ENCODE assay signal across 2 cellular contexts in the genomic region with DNA sequence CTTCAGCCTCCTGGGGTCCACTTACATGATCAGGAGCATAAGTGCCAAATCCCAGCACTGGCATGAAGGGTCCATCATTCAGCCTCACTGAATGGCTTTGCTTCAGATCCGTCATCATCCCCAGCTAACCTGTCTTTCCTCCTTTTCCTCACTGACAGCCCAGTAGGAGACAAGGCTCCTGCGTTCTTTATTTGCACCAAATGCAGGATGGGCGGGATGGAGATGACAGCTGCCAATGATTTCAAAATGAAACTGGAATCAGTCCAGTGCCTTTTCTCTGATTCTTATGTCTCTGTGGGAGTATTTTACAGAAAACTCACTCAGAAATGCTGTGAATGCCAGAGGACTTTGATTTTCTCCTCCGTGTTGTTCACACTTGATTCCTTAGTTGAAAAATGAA.
TF ChIP-seq lines count a peak whose summit lies in the region.

AKR1C8 (minus strand) TSS at position 164 of the 400 bp plus-strand sequence; CDS start at position 118, 46 bp downstream.

TF ChIP-seq in HepG2, 621 proteins besides CTCF, POLR2A, EP300 and RAD21 (continues in another document):
- TF ChIP-seq ATRX (CRISPR knock-in tag; IDR thresholded peaks at IDR 0.05; ENCODE audit: borderline replicate concordance) = no peak
- no peak for TF ChIP-seq GATAD2A (CRISPR knock-in tag; IDR thresholded peaks at IDR 0.05)
- TF ChIP-seq SRSF4 (IDR thresholded peaks at IDR 0.05; ENCODE audit: low read depth, low read length, poor library complexity, severe bottlenecking) = no peak
- TF ChIP-seq PRPF4 (IDR thresholded peaks at IDR 0.05; ENCODE audit: low read depth, low read length, poor library complexity, severe bottlenecking) = no peak
- TF ChIP-seq, protein P1, sequence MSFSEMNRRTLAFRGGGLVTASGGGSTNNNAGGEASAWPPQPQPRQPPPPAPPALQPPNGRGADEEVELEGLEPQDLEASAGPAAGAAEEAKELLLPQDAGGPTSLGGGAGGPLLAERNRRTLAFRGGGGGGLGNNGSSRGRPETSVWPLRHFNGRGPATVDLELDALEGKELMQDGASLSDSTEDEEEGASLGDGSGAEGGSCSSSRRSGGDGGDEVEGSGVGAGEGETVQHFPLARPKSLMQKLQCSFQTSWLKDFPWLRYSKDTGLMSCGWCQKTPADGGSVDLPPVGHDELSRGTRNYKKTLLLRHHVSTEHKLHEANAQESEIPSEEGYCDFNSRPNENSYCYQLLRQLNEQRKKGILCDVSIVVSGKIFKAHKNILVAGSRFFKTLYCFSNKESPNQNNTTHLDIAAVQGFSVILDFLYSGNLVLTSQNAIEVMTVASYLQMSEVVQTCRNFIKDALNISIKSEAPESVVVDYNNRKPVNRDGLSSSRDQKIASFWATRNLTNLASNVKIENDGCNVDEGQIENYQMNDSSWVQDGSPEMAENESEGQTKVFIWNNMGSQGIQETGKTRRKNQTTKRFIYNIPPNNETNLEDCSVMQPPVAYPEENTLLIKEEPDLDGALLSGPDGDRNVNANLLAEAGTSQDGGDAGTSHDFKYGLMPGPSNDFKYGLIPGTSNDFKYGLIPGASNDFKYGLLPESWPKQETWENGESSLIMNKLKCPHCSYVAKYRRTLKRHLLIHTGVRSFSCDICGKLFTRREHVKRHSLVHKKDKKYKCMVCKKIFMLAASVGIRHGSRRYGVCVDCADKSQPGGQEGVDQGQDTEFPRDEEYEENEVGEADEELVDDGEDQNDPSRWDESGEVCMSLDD (CRISPR knock-in tag; IDR thresholded peaks at IDR 0.05; ENCODE audit: borderline replicate concordance) = no peak
- TF ChIP-seq, protein P2, sequence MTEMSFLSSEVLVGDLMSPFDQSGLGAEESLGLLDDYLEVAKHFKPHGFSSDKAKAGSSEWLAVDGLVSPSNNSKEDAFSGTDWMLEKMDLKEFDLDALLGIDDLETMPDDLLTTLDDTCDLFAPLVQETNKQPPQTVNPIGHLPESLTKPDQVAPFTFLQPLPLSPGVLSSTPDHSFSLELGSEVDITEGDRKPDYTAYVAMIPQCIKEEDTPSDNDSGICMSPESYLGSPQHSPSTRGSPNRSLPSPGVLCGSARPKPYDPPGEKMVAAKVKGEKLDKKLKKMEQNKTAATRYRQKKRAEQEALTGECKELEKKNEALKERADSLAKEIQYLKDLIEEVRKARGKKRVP (CRISPR knock-in tag; IDR thresholded peaks at IDR 0.05) = no peak
- TF ChIP-seq RARG (CRISPR knock-in tag; IDR thresholded peaks at IDR 0.05; ENCODE audit: low read depth) = no peak
- TF ChIP-seq ZFP36 (IDR thresholded peaks at IDR 0.05; ENCODE audit: borderline replicate concordance, low read depth, low read length, partially characterized antibody) = no peak
- TF ChIP-seq ZNF646 (CRISPR knock-in tag; IDR thresholded peaks at IDR 0.05) = no peak
- TF ChIP-seq TP53 (CRISPR knock-in tag; conservative IDR thresholded peaks at IDR 0.05) = no peak
- no peak for TF ChIP-seq ZNF605 (CRISPR knock-in tag; IDR thresholded peaks at IDR 0.05)
- TF ChIP-seq YY1 (IDR thresholded peaks at IDR 0.05; ENCODE audit: insufficient read depth, insufficient replicate concordance, low read depth, low read length) = no peak
- TF ChIP-seq SMAD1 (CRISPR knock-in tag; IDR thresholded peaks at IDR 0.05; ENCODE audit: borderline replicate concordance, low read depth) = no peak

TF ChIP-seq in neural cell, 6 proteins besides CTCF, POLR2A, EP300 and RAD21:
- TF ChIP-seq TAF1 (IDR thresholded peaks at IDR 0.05; ENCODE audit: low read depth) (no peak), SMC3 (conservative IDR thresholded peaks at IDR 0.05; ENCODE audit: poor library complexity) (no peak), EZH2 (IDR thresholded peaks at IDR 0.05; ENCODE audit: borderline replicate concordance, insufficient read depth, low read length, poor library complexity, severe bottlenecking) (no peak), MXI1 (conservative IDR thresholded peaks at IDR 0.05; ENCODE audit: poor library complexity, severe bottlenecking) (no peak), POLR2AphosphoS5 (IDR thresholded peaks at IDR 0.05) (no peak)
- TF ChIP-seq, protein P3, sequence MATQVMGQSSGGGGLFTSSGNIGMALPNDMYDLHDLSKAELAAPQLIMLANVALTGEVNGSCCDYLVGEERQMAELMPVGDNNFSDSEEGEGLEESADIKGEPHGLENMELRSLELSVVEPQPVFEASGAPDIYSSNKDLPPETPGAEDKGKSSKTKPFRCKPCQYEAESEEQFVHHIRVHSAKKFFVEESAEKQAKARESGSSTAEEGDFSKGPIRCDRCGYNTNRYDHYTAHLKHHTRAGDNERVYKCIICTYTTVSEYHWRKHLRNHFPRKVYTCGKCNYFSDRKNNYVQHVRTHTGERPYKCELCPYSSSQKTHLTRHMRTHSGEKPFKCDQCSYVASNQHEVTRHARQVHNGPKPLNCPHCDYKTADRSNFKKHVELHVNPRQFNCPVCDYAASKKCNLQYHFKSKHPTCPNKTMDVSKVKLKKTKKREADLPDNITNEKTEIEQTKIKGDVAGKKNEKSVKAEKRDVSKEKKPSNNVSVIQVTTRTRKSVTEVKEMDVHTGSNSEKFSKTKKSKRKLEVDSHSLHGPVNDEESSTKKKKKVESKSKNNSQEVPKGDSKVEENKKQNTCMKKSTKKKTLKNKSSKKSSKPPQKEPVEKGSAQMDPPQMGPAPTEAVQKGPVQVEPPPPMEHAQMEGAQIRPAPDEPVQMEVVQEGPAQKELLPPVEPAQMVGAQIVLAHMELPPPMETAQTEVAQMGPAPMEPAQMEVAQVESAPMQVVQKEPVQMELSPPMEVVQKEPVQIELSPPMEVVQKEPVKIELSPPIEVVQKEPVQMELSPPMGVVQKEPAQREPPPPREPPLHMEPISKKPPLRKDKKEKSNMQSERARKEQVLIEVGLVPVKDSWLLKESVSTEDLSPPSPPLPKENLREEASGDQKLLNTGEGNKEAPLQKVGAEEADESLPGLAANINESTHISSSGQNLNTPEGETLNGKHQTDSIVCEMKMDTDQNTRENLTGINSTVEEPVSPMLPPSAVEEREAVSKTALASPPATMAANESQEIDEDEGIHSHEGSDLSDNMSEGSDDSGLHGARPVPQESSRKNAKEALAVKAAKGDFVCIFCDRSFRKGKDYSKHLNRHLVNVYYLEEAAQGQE (IDR thresholded peaks at IDR 0.05; ENCODE audit: borderline replicate concordance) = no peak
